Comparison of ENCODE assay signal across 13 cellular contexts in the genomic region with DNA sequence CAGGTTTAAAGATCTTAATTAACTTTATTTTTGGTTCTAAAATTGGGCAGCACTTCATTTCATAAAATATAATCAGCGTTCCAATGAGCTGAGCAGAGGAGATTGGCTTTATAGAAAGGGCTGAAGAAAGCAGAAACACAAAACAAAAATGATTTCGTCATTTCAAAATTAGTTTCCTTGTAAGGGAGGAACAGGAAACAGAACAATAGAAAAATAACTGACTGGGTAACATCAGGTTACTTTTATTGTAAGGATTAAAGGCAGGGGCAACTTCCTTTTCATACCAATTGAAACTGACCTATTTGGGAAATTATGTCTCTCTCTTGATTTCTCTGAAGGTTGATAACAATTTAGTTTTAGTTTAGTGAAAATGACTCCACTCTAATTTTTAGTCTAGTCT.
DNase-seq lines count a peak whose midpoint lies in the region; ATAC-seq and TF ChIP-seq lines count a peak whose summit lies in the region.
"Had no signal": no experiment of that assay in that cellular context is flagged by ENCODE, and none has a peak within 500 bp of the region (broad histone marks: within the 10 kb centered on the region; RNA-seq: fewer than 3 reads in every experiment).

No MANE protein-coding gene starts in this region.

- no peak for TF ChIP-seq POLR2A in NB4 (IDR thresholded peaks at IDR 0.05; ENCODE audit: extremely low read depth, insufficient read length)

- TF ChIP-seq CTCF in Calu3 (IDR thresholded peaks at IDR 0.05; ENCODE audit: unreplicated experiment), result no peak
- TF ChIP-seq CTCF in NB4 (IDR thresholded peaks at IDR 0.05; ENCODE audit: low read depth, low read length), result no peak
- no peak for TF ChIP-seq CTCF in neural crest cell (conservative IDR thresholded peaks at IDR 0.05)

- H3K9me3 Mint-ChIP-seq in Calu3 (ENCODE audit: low read depth, unreplicated experiment) (no peaks in the 10 kb centered on the region), neural crest cell (peaks cover 2% of the 10 kb centered on the region)
- H3K9me3 Mint-ChIP-seq in dendritic cell treated with granulocyte-macrophage colony-stimulating factor and Interleukin-4, amounts not matched to agents 40 ng/mL and 50 ng/mL, for 4 days, result no peaks in the 10 kb centered on the region

- DNase-seq in Calu3, result no peak
- DNase-seq in NB4 (ENCODE audit: low read depth), result peak; percentile 64
- no peak for DNase-seq in neural crest cell (ENCODE audit: low read depth, low spot score)
- DNase-seq in NCI-H187 (lab: John Stamatoyannopoulos, UW), result no peak
- DNase-seq in right cardiac atrium, result no peak
- DNase-seq: ACHN, NCI-H1930, NCI-H2171 had no signal

- H3K4me1 Mint-ChIP-seq in Calu3 (ENCODE audit: low read depth, unreplicated experiment) (peaks cover 61% of the 10 kb centered on the region), neural crest cell (peaks cover 38% of the 10 kb centered on the region)
- peaks cover 35% of the 10 kb centered on the region for H3K4me1 Mint-ChIP-seq in dendritic cell treated with granulocyte-macrophage colony-stimulating factor and Interleukin-4, amounts not matched to agents 40 ng/mL and 50 ng/mL, for 4 days (ENCODE audit: low read depth)
- H3K4me1 Mint-ChIP-seq: B cell had no signal

- ATAC-seq in HG03565 (IDR thresholded peaks at IDR 0.05; ENCODE audit: unreplicated experiment), result no peak
- no peak for ATAC-seq in right cardiac atrium
- ATAC-seq: K562 had no signal

- H3K4me3 ChIP-seq in NB4 (ENCODE audit: low read depth, low read length) (no peak overlapping the region), right cardiac atrium (ENCODE audit: low read length) (no peak overlapping the region)
- H3K4me3 ChIP-seq: K562, SK-N-MC had no signal

- H3K27me3 Mint-ChIP-seq in Calu3 (ENCODE audit: unreplicated experiment), result no peaks in the 10 kb centered on the region
- no peaks in the 10 kb centered on the region for H3K27me3 Mint-ChIP-seq in dendritic cell treated with granulocyte-macrophage colony-stimulating factor and Interleukin-4, amounts not matched to agents 40 ng/mL and 50 ng/mL, for 4 days
- no peaks in the 10 kb centered on the region for H3K27me3 Mint-ChIP-seq in neural crest cell (ENCODE audit: low read depth)

- H3K27ac ChIP-seq in right cardiac atrium (ENCODE audit: low read length), result no peak overlapping the region
- H3K27ac ChIP-seq: SK-N-MC had no signal

- H3K36me3 Mint-ChIP-seq in Calu3 (ENCODE audit: insufficient read depth, unreplicated experiment), result peaks cover 5% of the 10 kb centered on the region
- H3K36me3 Mint-ChIP-seq in dendritic cell treated with granulocyte-macrophage colony-stimulating factor and Interleukin-4, amounts not matched to agents 40 ng/mL and 50 ng/mL, for 4 days (ENCODE audit: low read depth), result no peaks in the 10 kb centered on the region
- H3K36me3 Mint-ChIP-seq in neural crest cell (ENCODE audit: low read depth), result no peaks in the 10 kb centered on the region

- BruUV-seq in Calu3 (replicated peaks; lab: Mats Ljungman, UMichigan), result no TSS peak

- no peaks in the 10 kb centered on the region for H3K9me3 ChIP-seq in right cardiac atrium (ENCODE audit: control insufficient read depth, low read length)

- no peaks in the 10 kb centered on the region for H3K27me3 ChIP-seq in right cardiac atrium (ENCODE audit: control insufficient read depth, insufficient read depth)

- H3K4me3 Mint-ChIP-seq in Calu3 (ENCODE audit: low read depth, unreplicated experiment) (no peak overlapping the region), neural crest cell (no peak overlapping the region)
- H3K4me3 Mint-ChIP-seq in dendritic cell treated with granulocyte-macrophage colony-stimulating factor and Interleukin-4, amounts not matched to agents 40 ng/mL and 50 ng/mL, for 4 days, result no peak overlapping the region
- H3K4me3 Mint-ChIP-seq: B cell had no signal

- intact Hi-C loops in Calu3 (cut with micrococcal nuclease; ENCODE audit: unreplicated experiment) (loop anchor here (5.0 to 10.0 kb wide), 2 partner anchors 227 to 570 kb away; no protein-coding TSS in a partner anchor), right cardiac atrium (cut with DNase I) (no loop called here)
- intact Hi-C loops in dendritic cell treated with granulocyte-macrophage colony-stimulating factor and Interleukin-4, amounts not matched to agents 40 ng/mL and 50 ng/mL, for 4 days (cut with micrococcal nuclease), result loop anchor here (10.0 kb wide), 1 partner anchor 140 kb away; no protein-coding TSS in a partner anchor

- H3K27ac Mint-ChIP-seq in Calu3 (ENCODE audit: unreplicated experiment), result peak overlapping the region; percentile 59
- H3K27ac Mint-ChIP-seq in dendritic cell treated with granulocyte-macrophage colony-stimulating factor and Interleukin-4, amounts not matched to agents 40 ng/mL and 50 ng/mL, for 4 days, result peak overlapping the region; percentile 82
- H3K27ac Mint-ChIP-seq in neural crest cell (ENCODE audit: unreplicated experiment), result peak overlapping the region; percentile 53
- H3K27ac Mint-ChIP-seq: B cell had no signal

- CTCF ChIA-PET in Calu3 (lab: Charles Lee), result no interaction called here

- H3K4me1 ChIP-seq in right cardiac atrium (ENCODE audit: control insufficient read depth, insufficient read depth, low read length), result peaks cover 2% of the 10 kb centered on the region

- WGBS in right cardiac atrium, result 56% methylated on average over 2 of the region's 2 CpGs

Comparison
In these comparisons a context has a peak if more than half of its experiments do, and no peak if none do; other contexts are left out.
1. intact Hi-C loops: an anchor here in Calu3 (5.0 to 10.0 kb wide) and dendritic cell treated with granulocyte-macrophage colony-stimulating factor and Interleukin-4, amounts not matched to agents 40 ng/mL and 50 ng/mL, for 4 days (10.0 kb wide); none called in right cardiac atrium.